1 cellular context compared by ENCODE assay signal in genomic region chr7:107166702-107167426, GRCh38.
TF ChIP-seq lines count a peak whose summit lies in the region.

No MANE protein-coding gene starts in this region.

TF ChIP-seq in K562, 482 proteins besides CTCF, POLR2A, EP300 and RAD21 (continued from another document):
- TF ChIP-seq ZNF395 (CRISPR knock-in tag; IDR thresholded peaks at IDR 0.05), result peak; percentile 58; the same call in 1 of the 2 replicates
- no peak for TF ChIP-seq HNRNPH1 (optimal IDR thresholded peaks at IDR 0.05; ENCODE audit: low read depth, low read length)
- TF ChIP-seq ZNF384 (IDR thresholded peaks at IDR 0.05; ENCODE audit: low read depth, low read length), result peak; percentile 40; the same call in 1 of the 2 replicates
- TF ChIP-seq, protein P1, sequence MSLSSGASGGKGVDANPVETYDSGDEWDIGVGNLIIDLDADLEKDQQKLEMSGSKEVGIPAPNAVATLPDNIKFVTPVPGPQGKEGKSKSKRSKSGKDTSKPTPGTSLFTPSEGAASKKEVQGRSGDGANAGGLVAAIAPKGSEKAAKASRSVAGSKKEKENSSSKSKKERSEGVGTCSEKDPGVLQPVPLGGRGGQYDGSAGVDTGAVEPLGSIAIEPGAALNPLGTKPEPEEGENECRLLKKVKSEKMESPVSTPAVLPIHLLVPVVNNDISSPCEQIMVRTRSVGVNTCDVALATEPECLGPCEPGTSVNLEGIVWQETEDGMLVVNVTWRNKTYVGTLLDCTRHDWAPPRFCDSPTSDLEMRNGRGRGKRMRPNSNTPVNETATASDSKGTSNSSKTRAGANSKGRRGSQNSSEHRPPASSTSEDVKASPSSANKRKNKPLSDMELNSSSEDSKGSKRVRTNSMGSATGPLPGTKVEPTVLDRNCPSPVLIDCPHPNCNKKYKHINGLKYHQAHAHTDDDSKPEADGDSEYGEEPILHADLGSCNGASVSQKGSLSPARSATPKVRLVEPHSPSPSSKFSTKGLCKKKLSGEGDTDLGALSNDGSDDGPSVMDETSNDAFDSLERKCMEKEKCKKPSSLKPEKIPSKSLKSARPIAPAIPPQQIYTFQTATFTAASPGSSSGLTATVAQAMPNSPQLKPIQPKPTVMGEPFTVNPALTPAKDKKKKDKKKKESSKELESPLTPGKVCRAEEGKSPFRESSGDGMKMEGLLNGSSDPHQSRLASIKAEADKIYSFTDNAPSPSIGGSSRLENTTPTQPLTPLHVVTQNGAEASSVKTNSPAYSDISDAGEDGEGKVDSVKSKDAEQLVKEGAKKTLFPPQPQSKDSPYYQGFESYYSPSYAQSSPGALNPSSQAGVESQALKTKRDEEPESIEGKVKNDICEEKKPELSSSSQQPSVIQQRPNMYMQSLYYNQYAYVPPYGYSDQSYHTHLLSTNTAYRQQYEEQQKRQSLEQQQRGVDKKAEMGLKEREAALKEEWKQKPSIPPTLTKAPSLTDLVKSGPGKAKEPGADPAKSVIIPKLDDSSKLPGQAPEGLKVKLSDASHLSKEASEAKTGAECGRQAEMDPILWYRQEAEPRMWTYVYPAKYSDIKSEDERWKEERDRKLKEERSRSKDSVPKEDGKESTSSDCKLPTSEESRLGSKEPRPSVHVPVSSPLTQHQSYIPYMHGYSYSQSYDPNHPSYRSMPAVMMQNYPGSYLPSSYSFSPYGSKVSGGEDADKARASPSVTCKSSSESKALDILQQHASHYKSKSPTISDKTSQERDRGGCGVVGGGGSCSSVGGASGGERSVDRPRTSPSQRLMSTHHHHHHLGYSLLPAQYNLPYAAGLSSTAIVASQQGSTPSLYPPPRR (CRISPR knock-in tag; IDR thresholded peaks at IDR 0.05; ENCODE audit: borderline replicate concordance), result no peak
- TF ChIP-seq TAF1 (IDR thresholded peaks at IDR 0.05; ENCODE audit: control insufficient read depth, extremely low read depth, insufficient read depth, low read length, severe bottlenecking), result peak; percentile 10
- TF ChIP-seq KAT8 (IDR thresholded peaks at IDR 0.05; ENCODE audit: low read depth), result no peak
- peak; percentile 57; the same call in 1 of the 2 replicates for TF ChIP-seq ZBTB40 (IDR thresholded peaks at IDR 0.05)
- TF ChIP-seq ZBTB40 (CRISPR knock-in tag; IDR thresholded peaks at IDR 0.05), result no peak
- no peak for TF ChIP-seq FUS (optimal IDR thresholded peaks at IDR 0.05; ENCODE audit: low read depth, low read length)
- TF ChIP-seq, protein P2, sequence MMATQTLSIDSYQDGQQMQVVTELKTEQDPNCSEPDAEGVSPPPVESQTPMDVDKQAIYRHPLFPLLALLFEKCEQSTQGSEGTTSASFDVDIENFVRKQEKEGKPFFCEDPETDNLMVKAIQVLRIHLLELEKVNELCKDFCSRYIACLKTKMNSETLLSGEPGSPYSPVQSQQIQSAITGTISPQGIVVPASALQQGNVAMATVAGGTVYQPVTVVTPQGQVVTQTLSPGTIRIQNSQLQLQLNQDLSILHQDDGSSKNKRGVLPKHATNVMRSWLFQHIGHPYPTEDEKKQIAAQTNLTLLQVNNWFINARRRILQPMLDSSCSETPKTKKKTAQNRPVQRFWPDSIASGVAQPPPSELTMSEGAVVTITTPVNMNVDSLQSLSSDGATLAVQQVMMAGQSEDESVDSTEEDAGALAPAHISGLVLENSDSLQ (IDR thresholded peaks at IDR 0.05), result peak; percentile 59
- TF ChIP-seq SMARCC2 (IDR thresholded peaks at IDR 0.05; ENCODE audit: low read depth), result no peak
- 0 out of 2 replicates have a peak, but pooled peaks have one; percentile 49 for TF ChIP-seq ZNF644 (tag; IDR thresholded peaks at IDR 0.05; ENCODE audit: low read depth)
- no peak for TF ChIP-seq ZNF12 (CRISPR knock-in tag; IDR thresholded peaks at IDR 0.05)
- TF ChIP-seq, protein P3, sequence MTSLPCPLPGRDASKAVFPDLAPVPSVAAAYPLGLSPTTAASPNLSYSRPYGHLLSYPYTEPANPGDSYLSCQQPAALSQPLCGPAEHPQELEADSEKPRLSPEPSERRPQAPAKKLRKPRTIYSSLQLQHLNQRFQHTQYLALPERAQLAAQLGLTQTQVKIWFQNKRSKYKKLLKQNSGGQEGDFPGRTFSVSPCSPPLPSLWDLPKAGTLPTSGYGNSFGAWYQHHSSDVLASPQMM (CRISPR knock-in tag; IDR thresholded peaks at IDR 0.05), result no peak
- peak; percentile 22 for TF ChIP-seq CHD1 (IDR thresholded peaks at IDR 0.05; ENCODE audit: low read length)
- TF ChIP-seq RBM17 (IDR thresholded peaks at IDR 0.05; ENCODE audit: borderline replicate concordance, low read depth, low read length), result no peak
- TF ChIP-seq ZNF512 (tag; IDR thresholded peaks at IDR 0.05), result 0 out of 2 replicates have a peak, but pooled peaks have one; percentile 30
